ENCODE assay signal across 16 cellular contexts in genomic region chr12:92602930-92603623, GRCh38.
DNase-seq lines count a peak whose midpoint lies in the region; ATAC-seq and TF ChIP-seq lines count a peak whose summit lies in the region.
"Had no signal": no experiment of that assay in that cellular context is flagged by ENCODE, and none has a peak within 500 bp of the region (broad histone marks: within the 10 kb centered on the region; RNA-seq: fewer than 3 reads in every experiment).

No MANE protein-coding gene starts in this region.

- H3K9me3 Mint-ChIP-seq in CD14-positive monocyte (peaks cover 19 to 31% (median 24%) of the 10 kb centered on the region in 7 donors), immature natural killer cell (peaks cover 9 to 19% (median 12%) of the 10 kb centered on the region in 6 donors)
- peaks cover 43% of the 10 kb centered on the region for H3K9me3 Mint-ChIP-seq in activated T-helper 2 cell treated with anti-CD3 and anti-CD28 coated beads, Interferon-gamma antibody, Interleukin-2, Interleukin-4, amounts not matched to agents 10 μg/mL and 5 μg/mL and 100 μg/mL, durations not matched to agents 14 hours and 24 hours and 36 hours

- no peak overlapping the region for H3K4me3 Mint-ChIP-seq in CD14-positive monocyte
- H3K4me3 Mint-ChIP-seq in activated T-helper 2 cell treated with anti-CD3 and anti-CD28 coated beads, Interferon-gamma antibody, Interleukin-2, Interleukin-4, amounts not matched to agents 10 μg/mL and 5 μg/mL and 100 μg/mL, durations not matched to agents 14 hours and 24 hours and 36 hours (ENCODE audit: low read depth), result no peak overlapping the region
- no peak overlapping the region for H3K4me3 Mint-ChIP-seq in immature natural killer cell
- H3K4me3 Mint-ChIP-seq: nephron progenitor cell had no signal

- TF ChIP-seq CTCF in CD14-positive monocyte (IDR thresholded peaks at IDR 0.05), result no peak

- DNase-seq in CD14-positive monocyte (ENCODE audit: low spot score), result no peak
- DNase-seq in DMS53 treated with DMSO at 0.1 percent for 48 hours (lab: John Stamatoyannopoulos, UW; ENCODE audit: unreplicated experiment), result peak; percentile 61
- no peak for DNase-seq in activated T-helper 2 cell treated with anti-CD3 and anti-CD28 coated beads, Interferon-gamma antibody, Interleukin-2, Interleukin-4, amounts not matched to agents 10 μg/mL and 5 μg/mL and 100 μg/mL, durations not matched to agents 14 hours and 24 hours and 36 hours (ENCODE audit: low spot score)
- no peak for DNase-seq in immature natural killer cell
- no peak for DNase-seq in 8988T
- DNase-seq: C1 segment of cervical spinal cord; central memory CD4-positive, alpha-beta T cell; effector memory CD4-positive, alpha-beta T cell; GOT3; NCI-H187; NCI-H524; nephron progenitor cell; retina; stimulated activated CD4-positive, alpha-beta T cell treated with anti-CD3 and anti-CD28 coated beads, Interleukin-1b, Interleukin-23, amount 100 ng/mL, for 48 hours had no signal

- intact Hi-C loops in CD14-positive monocyte (cut with micrococcal nuclease), result no loop called here
- intact Hi-C loops in activated T-helper 2 cell treated with anti-CD3 and anti-CD28 coated beads, Interferon-gamma antibody, Interleukin-2, Interleukin-4, amounts not matched to agents 10 μg/mL and 5 μg/mL and 100 μg/mL, durations not matched to agents 14 hours and 24 hours and 36 hours (cut with micrococcal nuclease), result loop anchor here (5.0 kb wide), 1 partner anchor 916 kb away; no protein-coding TSS in a partner anchor

- H3K36me3 Mint-ChIP-seq in CD14-positive monocyte (peaks cover 0 to 1% of the 10 kb centered on the region in 2 donors), immature natural killer cell (peaks cover 13 to 24% (median 14%) of the 10 kb centered on the region in 3 donors)
- H3K36me3 Mint-ChIP-seq in activated T-helper 2 cell treated with anti-CD3 and anti-CD28 coated beads, Interferon-gamma antibody, Interleukin-2, Interleukin-4, amounts not matched to agents 10 μg/mL and 5 μg/mL and 100 μg/mL, durations not matched to agents 14 hours and 24 hours and 36 hours (ENCODE audit: low read depth), result peaks cover 29% of the 10 kb centered on the region

- ATAC-seq in HG03139 (IDR thresholded peaks at IDR 0.05; ENCODE audit: unreplicated experiment), result no peak
- no peak for ATAC-seq in HG02938 (IDR thresholded peaks at IDR 0.05; ENCODE audit: unreplicated experiment)

- H3K27ac Mint-ChIP-seq in CD14-positive monocyte (peak overlapping the region in 5 of 7 donors; percentile 9 to 63 (median 33)), immature natural killer cell (peak overlapping the region in 5 of 6 donors; percentile 49 to 92 (median 85))
- H3K27ac Mint-ChIP-seq in activated T-helper 2 cell treated with anti-CD3 and anti-CD28 coated beads, Interferon-gamma antibody, Interleukin-2, Interleukin-4, amounts not matched to agents 10 μg/mL and 5 μg/mL and 100 μg/mL, durations not matched to agents 14 hours and 24 hours and 36 hours, result peak overlapping the region; percentile 34
- H3K27ac Mint-ChIP-seq: nephron progenitor cell had no signal

- H3K27me3 Mint-ChIP-seq in CD14-positive monocyte (ENCODE audit: low read depth in 3 of 3), result peaks cover 0 to 3% (median 0%) of the 10 kb centered on the region in 3 donors
- H3K27me3 Mint-ChIP-seq in activated T-helper 2 cell treated with anti-CD3 and anti-CD28 coated beads, Interferon-gamma antibody, Interleukin-2, Interleukin-4, amounts not matched to agents 10 μg/mL and 5 μg/mL and 100 μg/mL, durations not matched to agents 14 hours and 24 hours and 36 hours (ENCODE audit: low read depth), result no peaks in the 10 kb centered on the region
- H3K27me3 Mint-ChIP-seq in immature natural killer cell (ENCODE audit: low read depth in 3 of 3), result peaks cover 0 to 2% (median 0%) of the 10 kb centered on the region in 3 donors

- H3K4me1 Mint-ChIP-seq in CD14-positive monocyte (peaks cover 22% of the 10 kb centered on the region), immature natural killer cell (peaks cover 12 to 16% of the 10 kb centered on the region in 2 donors)
- H3K4me1 Mint-ChIP-seq in activated T-helper 2 cell treated with anti-CD3 and anti-CD28 coated beads, Interferon-gamma antibody, Interleukin-2, Interleukin-4, amounts not matched to agents 10 μg/mL and 5 μg/mL and 100 μg/mL, durations not matched to agents 14 hours and 24 hours and 36 hours (ENCODE audit: low read depth), result peaks cover 29% of the 10 kb centered on the region

Comparison
In these comparisons a context has a peak if more than half of its experiments do, and no peak if none do; other contexts are left out.
1. H3K27ac Mint-ChIP-seq: peak in every context shown above with its lines; median percentile 85 in immature natural killer cell; 34 in activated T-helper 2 cell treated with anti-CD3 and anti-CD28 coated beads, Interferon-gamma antibody, Interleukin-2, Interleukin-4, amounts not matched to agents 10 μg/mL and 5 μg/mL and 100 μg/mL, durations not matched to agents 14 hours and 24 hours and 36 hours; 33 in CD14-positive monocyte.